ENCODE assay signal across 1 cellular context in the genomic region with DNA sequence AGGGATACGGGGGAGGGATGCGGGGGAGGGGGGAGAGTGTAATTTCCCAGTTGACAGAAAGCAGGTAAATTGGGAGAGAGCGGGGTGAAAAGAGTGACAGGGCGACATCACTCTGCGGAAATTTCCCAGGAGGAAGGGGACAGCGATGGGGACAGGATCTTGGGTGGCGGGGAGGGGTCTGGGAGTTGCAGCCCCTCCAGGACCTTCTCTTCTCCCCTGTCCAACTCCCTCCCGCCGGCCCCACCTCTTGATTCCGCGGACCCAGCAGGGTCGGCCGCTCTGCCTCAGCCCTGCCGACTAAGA.
TF ChIP-seq lines count a peak whose summit lies in the region.

No MANE protein-coding gene starts in this region.

TF ChIP-seq in GM12878, 131 proteins besides CTCF, POLR2A, EP300 and RAD21 (continued from another document):
- TF ChIP-seq NKRF (conservative IDR thresholded peaks at IDR 0.05) (no peak), NR2C2 (IDR thresholded peaks at IDR 0.05; ENCODE audit: borderline replicate concordance, control insufficient read depth, insufficient read length, low read depth) (no peak)
